ENCODE assay signal across 16 cellular contexts in the genomic region with DNA sequence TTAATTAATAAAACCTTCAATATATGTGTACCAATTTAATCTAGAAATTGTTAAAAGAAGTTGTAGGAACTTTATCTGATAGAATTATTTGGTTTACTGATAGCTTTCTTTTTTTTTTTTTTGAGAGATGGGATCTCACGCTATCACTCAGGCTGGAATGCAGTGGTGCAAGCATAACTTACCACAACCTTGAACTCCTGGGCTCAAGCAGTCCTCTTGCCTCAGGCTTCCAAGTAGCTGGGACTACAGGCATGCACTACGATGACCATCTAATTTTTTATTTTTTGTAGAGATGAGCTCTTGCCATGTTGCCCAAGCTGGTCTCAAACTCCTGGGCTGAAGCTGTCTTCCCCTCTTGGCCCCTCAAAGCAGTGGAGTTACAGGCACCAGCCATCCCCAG.
"Had no signal": no experiment of that assay in that cellular context is flagged by ENCODE, and none has a peak within 500 bp of the region (broad histone marks: within the 10 kb centered on the region; RNA-seq: fewer than 3 reads in every experiment).

No MANE protein-coding gene starts in this region.

- H3K4me1 ChIP-seq: breast epithelium, psoas muscle had no signal

- ATAC-seq: activated T-helper 17 cell treated with anti-CD3 and anti-CD28 coated beads, Interleukin-2, amount 50 U/mL, for 72 hours; left cardiac atrium; mucosa of descending colon; psoas muscle; WTC11 had no signal

- DNase-seq: activated CD4-positive, alpha-beta T cell treated with anti-CD3 and anti-CD28 coated beads for 48 hours; activated naive CD4-positive, alpha-beta T cell treated with anti-CD3 and anti-CD28 coated beads for 36 hours; activated T-cell treated with anti-CD3 and anti-CD28 coated beads for 4 hours; amniotic stem cell; endodermal cell; erythroblast; hypothalamus; left cardiac atrium; mucosa of descending colon; psoas muscle; stimulated activated CD4-positive, alpha-beta T cell treated with anti-CD3 and anti-CD28 coated beads, Interleukin-2, amount 100 ng/mL, for 48 hours; stimulated activated naive CD4-positive, alpha-beta T cell treated with Interleukin-2 at 50 U/mL for 16 hours had no signal

- H3K27ac ChIP-seq: breast epithelium, psoas muscle had no signal

- H3K27me3 ChIP-seq: breast epithelium had no signal

- H3K9me3 ChIP-seq: breast epithelium, mucosa of descending colon, psoas muscle had no signal

- H3K36me3 ChIP-seq: breast epithelium had no signal

- H3K4me3 ChIP-seq: breast epithelium, lung, mucosa of descending colon, psoas muscle had no signal
